In genomic region chr1:202202500-202203168, GRCh38 we compare ENCODE assay signal across 13 cellular contexts. TPM values are rescaled to one million over a fixed set of nuclear protein-coding genes. Genes with fewer than 3 reads are reported as not detected.
DNase-seq lines count a peak whose midpoint lies in the region; ATAC-seq and TF ChIP-seq lines count a peak whose summit lies in the region.
"Had no signal": no experiment of that assay in that cellular context is flagged by ENCODE, and none has a peak within 500 bp of the region (broad histone marks: within the 10 kb centered on the region; RNA-seq: fewer than 3 reads in every experiment).

No MANE protein-coding gene starts in this region.

- H3K9me3 ChIP-seq in BLaER1 (no peaks in the 10 kb centered on the region), ascending aorta (no peaks in the 10 kb centered on the region), HAP-1 (no peaks in the 10 kb centered on the region)

- H3K9me3 Mint-ChIP-seq in natural killer cell: no peaks in the 10 kb centered on the region

- H4K20me1 ChIP-seq in BLaER1: no peaks in the 10 kb centered on the region

- H3K4me1 Mint-ChIP-seq in natural killer cell: peaks cover 29 to 54% of the 10 kb centered on the region in 2 donors

- H3K4me2 ChIP-seq in BLaER1: peak overlapping the region; percentile 97

- DNase-seq in ascending aorta (ENCODE audit: low spot score in 2 of 2): no peak
- DNase-seq in Right ventricle myocardium superior: no peak
- DNase-seq in natural killer cell: no peak
- DNase-seq in stimulated activated CD4-positive, alpha-beta T cell treated with anti-CD3 and anti-CD28 coated beads, Interleukin-4, amount 100 ng/mL, for 24 hours: no peak
- DNase-seq in HAP-1 (ENCODE audit: low spot score in 2 of 2): no peak
- DNase-seq in GF-D8 (lab: John Stamatoyannopoulos, UW): no peak
- DNase-seq: NCI-H187 treated with DMSO at 0.1 percent for 48 hours, NCI-H345, NCI-H526 had no signal

- no peak overlapping the region for H3K27ac Mint-ChIP-seq in natural killer cell

- intact Hi-C loops in ascending aorta (cut with DNase I): loop anchor here (10.0 kb wide), 1 partner anchor 382 kb away; no protein-coding TSS in a partner anchor
- intact Hi-C loops in Right ventricle myocardium superior (cut with DNase I): no loop called here
- intact Hi-C loops in natural killer cell (cut with micrococcal nuclease): no loop called here

- no peak for TF ChIP-seq CTCF in ascending aorta (IDR thresholded peaks at IDR 0.05)
- TF ChIP-seq CTCF in natural killer cell (IDR thresholded peaks at IDR 0.05): no peak

- H3K4me3 Mint-ChIP-seq in natural killer cell: peak overlapping the region; percentile 43

- H3K36me3 ChIP-seq in BLaER1 (peaks cover 10% of the 10 kb centered on the region; the same call in 1 of the 2 replicates), ascending aorta (peaks cover 0 to 7% of the 10 kb centered on the region in 2 donors), HAP-1 (replicated peaks) (no peaks in the 10 kb centered on the region)

- in situ Hi-C loops in HAP-1 (cut with MboI; ENCODE audit: low sequenced_read_pairs): no loop called here

- ATAC-seq in Right ventricle myocardium superior (ENCODE audit: poor library complexity) (peak; percentile 71), natural killer cell (no peak), GM21576 (IDR thresholded peaks at IDR 0.05; ENCODE audit: unreplicated experiment) (no peak)
- ATAC-seq: HCT116 had no signal

- no peaks in the 10 kb centered on the region for H3K36me3 Mint-ChIP-seq in natural killer cell

- H3K27me3 ChIP-seq in BLaER1 (no peaks in the 10 kb centered on the region), ascending aorta (no peaks in the 10 kb centered on the region), HAP-1 (ENCODE audit: low read depth) (no peaks in the 10 kb centered on the region; the same call in none of the 2 replicates)

- H3K27me3 Mint-ChIP-seq in natural killer cell (ENCODE audit: low read depth in 2 of 2): no peaks in the 10 kb centered on the region

- peaks cover 76% of the 10 kb centered on the region for H3K4me1 ChIP-seq in BLaER1
- peaks cover 19 to 39% of the 10 kb centered on the region in 2 donors for H3K4me1 ChIP-seq in ascending aorta
- H3K4me1 ChIP-seq in HAP-1: no peaks in the 10 kb centered on the region

- no peak overlapping the region; the same call in 1 of the 2 replicates for H3K27ac ChIP-seq in BLaER1
- H3K27ac ChIP-seq in ascending aorta: peak overlapping the region; percentile 89 to 95

- no peak overlapping the region for H3K9ac ChIP-seq in BLaER1

- no peak overlapping the region for H3K4me3 ChIP-seq in BLaER1
- no peak overlapping the region for H3K4me3 ChIP-seq in ascending aorta
- no peak overlapping the region for H3K4me3 ChIP-seq in HAP-1

RNA-seq across cellular contexts. Expression of gene LGR6, which starts 9.0 kb away (rescaled TPM):
- 26.0 TPM for total RNA-seq in ascending aorta
- total RNA-seq in Right ventricle myocardium superior: 3.9 TPM
- total RNA-seq in natural killer cell: 10 to 100 TPM; 58.3 to 65.2 (median 60.9) TPM
- total RNA-seq: A172 had no signal

RNA-seq across cellular contexts. Expression of gene PTPN7, which starts 42.2 kb away (rescaled TPM):
- total RNA-seq in ascending aorta: not detected
- total RNA-seq in Right ventricle myocardium superior: 0.27 TPM
- total RNA-seq in natural killer cell: 100 to 1,000 TPM; 144 to 241 (median 196) TPM
- total RNA-seq: A172 had no signal

RNA-seq across cellular contexts. Expression of gene ARL8A, which starts 58.1 kb away (rescaled TPM):
- total RNA-seq in ascending aorta: 38.5 TPM
- total RNA-seq in Right ventricle myocardium superior: 69.5 TPM
- 100 to 1,000 TPM; 109 to 120 (median 109) TPM for total RNA-seq in natural killer cell

Comparison
In these comparisons a context has a peak if more than half of its experiments do, and no peak if none do; other contexts are left out.
1. RNA of gene PTPN7, which starts 42.2 kb away (total RNA-seq): 144 to 241 TPM in natural killer cell; 0.27 TPM in Right ventricle myocardium superior (single experiment) and not detected in ascending aorta (single experiment); every median in the first group is over 100 times any median in the second.